ENCODE assay signal across 18 cellular contexts in genomic region chr4:101158136-101158485, GRCh38.
DNase-seq lines count a peak whose midpoint lies in the region; TF ChIP-seq lines count a peak whose summit lies in the region.
"Had no signal": no experiment of that assay in that cellular context is flagged by ENCODE, and none has a peak within 500 bp of the region (broad histone marks: within the 10 kb centered on the region; RNA-seq: fewer than 3 reads in every experiment).

No MANE protein-coding gene starts in this region.

- intact Hi-C loops in esophagus squamous epithelium (cut with DNase I), result no loop called here

- no peaks in the 10 kb centered on the region for H3K27me3 ChIP-seq in ACC112 (ENCODE audit: insufficient read depth, low read length)
- no peaks in the 10 kb centered on the region for H3K27me3 ChIP-seq in neural progenitor cell
- H3K27me3 ChIP-seq in MM.1S (replicated peaks; ENCODE audit: insufficient read depth, low read length), result no peaks in the 10 kb centered on the region
- no peaks in the 10 kb centered on the region for H3K27me3 ChIP-seq in esophagus squamous epithelium
- H3K27me3 ChIP-seq: body of pancreas, left lung, Peyer's patch had no signal

- H3K79me2 ChIP-seq in ACC112 (ENCODE audit: control insufficient read depth, insufficient read depth, low read length, unreplicated experiment) (peaks cover 5% of the 10 kb centered on the region), neural progenitor cell (ENCODE audit: low read depth) (no peaks in the 10 kb centered on the region), MM.1S (ENCODE audit: low read length) (0 out of 2 replicates have a peak, but pooled peaks cover 3% of the 10 kb centered on the region)

- H3K36me3 Mint-ChIP-seq in chondrocyte (ENCODE audit: low read depth), result no peaks in the 10 kb centered on the region
- H3K36me3 Mint-ChIP-seq in neural progenitor cell, result no peaks in the 10 kb centered on the region

- peaks cover 57% of the 10 kb centered on the region for H3F3A ChIP-seq in neural progenitor cell (ENCODE audit: low read depth)
- no peaks in the 10 kb centered on the region for H3F3A ChIP-seq in MM.1S (ENCODE audit: insufficient read depth, low read length)

- peak overlapping the region; percentile 59 for H3K27ac Mint-ChIP-seq in chondrocyte (ENCODE audit: unreplicated experiment)
- peak overlapping the region; percentile 48 for H3K27ac Mint-ChIP-seq in neural progenitor cell
- H3K27ac Mint-ChIP-seq: activated CD4-positive, alpha-beta T cell treated with anti-CD3 and anti-CD28 coated beads, Interleukin-2, amount 10 ng/mL, durations not matched to agents 24 days and 14 days had no signal

- H3K27ac ChIP-seq in ACC112 (ENCODE audit: low read depth, low read length) (peak overlapping the region; percentile 53), neural progenitor cell (peak overlapping the region; percentile 69), MM.1S (ENCODE audit: low read length) (no peak overlapping the region), esophagus squamous epithelium (no peak overlapping the region)
- H3K27ac ChIP-seq: body of pancreas, left lung, Peyer's patch had no signal

- H3K4me2 ChIP-seq in neural progenitor cell, result peak overlapping the region; percentile 21
- no peak overlapping the region for H3K4me2 ChIP-seq in MM.1S (ENCODE audit: low read depth, low read length)

- H3K36me3 ChIP-seq in ACC112 (ENCODE audit: insufficient read depth, low read length), result no peaks in the 10 kb centered on the region
- no peaks in the 10 kb centered on the region for H3K36me3 ChIP-seq in neural progenitor cell
- no peaks in the 10 kb centered on the region for H3K36me3 ChIP-seq in MM.1S (replicated peaks; ENCODE audit: insufficient read depth, low read length)
- H3K36me3 ChIP-seq in esophagus squamous epithelium, result no peaks in the 10 kb centered on the region
- H3K36me3 ChIP-seq: left lung, Peyer's patch had no signal

- no peak for TF ChIP-seq CTCF in chondrocyte (IDR thresholded peaks at IDR 0.05)
- no peak for TF ChIP-seq CTCF in neural progenitor cell (IDR thresholded peaks at IDR 0.05)
- TF ChIP-seq CTCF in MM.1S (IDR thresholded peaks at IDR 0.05; ENCODE audit: low read length), result no peak
- TF ChIP-seq CTCF in esophagus squamous epithelium (IDR thresholded peaks at IDR 0.05), result no peak

- no peaks in the 10 kb centered on the region for H3K9me2 ChIP-seq in MM.1S (replicated peaks; ENCODE audit: insufficient read depth, low read length)

- H3K27me3 Mint-ChIP-seq in chondrocyte (ENCODE audit: low read depth), result no peaks in the 10 kb centered on the region
- H3K27me3 Mint-ChIP-seq in neural progenitor cell (ENCODE audit: insufficient read depth, low read depth), result no peaks in the 10 kb centered on the region
- H3K27me3 Mint-ChIP-seq: activated CD4-positive, alpha-beta T cell treated with anti-CD3 and anti-CD28 coated beads, Interleukin-2, amount 10 ng/mL, durations not matched to agents 24 days and 14 days had no signal

- H4K20me1 ChIP-seq in neural progenitor cell (ENCODE audit: low read depth) (no peaks in the 10 kb centered on the region), MM.1S (ENCODE audit: insufficient read depth, low read length) (no peaks in the 10 kb centered on the region)

- H3K9me3 Mint-ChIP-seq in chondrocyte (ENCODE audit: low read depth) (no peaks in the 10 kb centered on the region), neural progenitor cell (no peaks in the 10 kb centered on the region)
- H3K9me3 Mint-ChIP-seq: activated CD4-positive, alpha-beta T cell treated with anti-CD3 and anti-CD28 coated beads, Interleukin-2, amount 10 ng/mL, durations not matched to agents 24 days and 14 days; nephron had no signal

- peak; percentile 61 for DNase-seq in LHCN-M2 (ENCODE audit: low read depth)
- no peak for DNase-seq in chondrocyte (ENCODE audit: low spot score)
- no peak for DNase-seq in neural progenitor cell (ENCODE audit: low spot score)
- DNase-seq in SIG-M5 treated with dmso at 0.1 percent for 504 hours (lab: John Stamatoyannopoulos, UW; ENCODE audit: unreplicated experiment), result no peak
- no peak for DNase-seq in NCI-H748 treated with DMSO at 0.1 percent for 48 hours (lab: John Stamatoyannopoulos, UW)
- DNase-seq in MM.1S, result no peak
- no peak for DNase-seq in esophagus squamous epithelium (lab: John Stamatoyannopoulos, UW)
- DNase-seq: activated CD4-positive, alpha-beta T cell treated with anti-CD3 and anti-CD28 coated beads, Interleukin-2, amount 10 ng/mL, durations not matched to agents 24 days and 14 days; body of pancreas; left lung; NCI-H1436 treated with DMSO at 0.1 percent for 48 hours; NCI-H446 treated with DMSO at 0.1 percent for 48 hours; Peyer's patch; stimulated activated CD4-positive, alpha-beta T cell treated with anti-CD3 and anti-CD28 coated beads, Interleukin-12 subunit alpha, Interleukin-12 subunit beta, amount 100 ng/mL, for 4 hours; trophoblast cell had no signal

- H3K9me3 ChIP-seq in neural progenitor cell (ENCODE audit: low read depth) (no peaks in the 10 kb centered on the region), MM.1S (replicated peaks; ENCODE audit: insufficient read depth, low read length) (no peaks in the 10 kb centered on the region), esophagus squamous epithelium (no peaks in the 10 kb centered on the region)
- H3K9me3 ChIP-seq: body of pancreas, left lung, Peyer's patch had no signal

- TF ChIP-seq POLR2A in esophagus squamous epithelium (IDR thresholded peaks at IDR 0.05), result no peak

- no peak overlapping the region for H3K9ac ChIP-seq in neural progenitor cell
- H3K9ac ChIP-seq in MM.1S (ENCODE audit: low read length), result no peak overlapping the region

- H3K4me1 ChIP-seq in ACC112 (ENCODE audit: control insufficient read depth, insufficient read depth, low read length, unreplicated experiment) (peaks cover 37% of the 10 kb centered on the region), neural progenitor cell (peaks cover 57% of the 10 kb centered on the region), MM.1S (ENCODE audit: low read length) (no peaks in the 10 kb centered on the region), esophagus squamous epithelium (peaks cover 0 to 34% (median 28%) of the 10 kb centered on the region in 3 donors)
- H3K4me1 ChIP-seq: body of pancreas had no signal

- H3K4me3 ChIP-seq in ACC112 (ENCODE audit: low read depth, low read length), result peak overlapping the region; percentile 22
- H3K4me3 ChIP-seq in neural progenitor cell, result no peak overlapping the region
- H3K4me3 ChIP-seq in MM.1S (ENCODE audit: low read length), result no peak overlapping the region
- H3K4me3 ChIP-seq in esophagus squamous epithelium, result no peak overlapping the region
- H3K4me3 ChIP-seq: body of pancreas, K562, left lung, Peyer's patch had no signal

- H2AFZ ChIP-seq in ACC112 (ENCODE audit: low read length, unreplicated experiment), result no peak overlapping the region
- no peak overlapping the region for H2AFZ ChIP-seq in neural progenitor cell (replicated peaks)
- H2AFZ ChIP-seq in MM.1S (ENCODE audit: low read length), result no peak overlapping the region

- H3K4me1 Mint-ChIP-seq in chondrocyte (ENCODE audit: low read depth) (peaks cover 34% of the 10 kb centered on the region), neural progenitor cell (peaks cover 39% of the 10 kb centered on the region)

- 62 to 72% methylated on average over 3 of the region's 3 CpGs for WGBS in esophagus squamous epithelium, 2 donors

- H3K4me3 Mint-ChIP-seq in chondrocyte (ENCODE audit: unreplicated experiment) (peak overlapping the region; percentile 7), neural progenitor cell (no peak overlapping the region)
- H3K4me3 Mint-ChIP-seq: activated CD4-positive, alpha-beta T cell treated with anti-CD3 and anti-CD28 coated beads, Interleukin-2, amount 10 ng/mL, durations not matched to agents 24 days and 14 days; nephron had no signal

Comparison
In these comparisons a context has a peak if more than half of its experiments do, and no peak if none do; other contexts are left out.
1. H3K27ac ChIP-seq: peak in ACC112 (single experiment) and neural progenitor cell (single experiment); none in MM.1S (single experiment) and esophagus squamous epithelium (0 of 4).